37 cellular contexts compared by ENCODE assay signal in genomic region chr20:22958390-22958789, GRCh38.
"Had no signal": no experiment of that assay in that cellular context is flagged by ENCODE, and none has a peak within 500 bp of the region (broad histone marks: within the 10 kb centered on the region; RNA-seq: fewer than 3 reads in every experiment).

No MANE protein-coding gene starts in this region.

- DNase-seq: activated CD4-positive, alpha-beta memory T cell treated with anti-CD3 and anti-CD28 coated beads, Interleukin-2, amount 10 ng/mL, durations not matched to agents 7 days and 5 days; activated CD4-positive, alpha-beta T cell treated with anti-CD3 and anti-CD28 coated beads for 1 hour; activated CD4-positive, alpha-beta T cell treated with anti-CD3 and anti-CD28 coated beads for 36 hours; activated CD4-positive, alpha-beta T cell treated with anti-CD3 and anti-CD28 coated beads for 48 hours; activated CD4-positive, alpha-beta T cell treated with anti-CD3 and anti-CD28 coated beads, Interleukin-2, amount 10 ng/mL, durations not matched to agents 7 days and 5 days; activated CD4-positive, alpha-beta T cell treated with anti-CD3 and anti-CD28 coated beads, Interleukin-2, amount 50 U/mL, for 48 hours; activated CD4-positive, CD25-positive, alpha-beta regulatory T cell; activated CD8-positive, alpha-beta memory T cell treated with anti-CD3 and anti-CD28 coated beads for 24 hours; activated CD8-positive, alpha-beta memory T cell treated with anti-CD3 and anti-CD28 coated beads, Interleukin-2, amount 10 ng/mL, durations not matched to agents 7 days and 5 days; activated CD8-positive, alpha-beta memory T cell treated with anti-CD3 and anti-CD28 coated beads, Interleukin-2, amount 50 U/mL, for 48 hours; activated CD8-positive, alpha-beta T cell treated with anti-CD3 and anti-CD28 coated beads, Interleukin-2, amount 10 ng/mL, durations not matched to agents 7 days and 5 days; activated effector memory CD4-positive, alpha-beta T cell treated with Interleukin-2 at 50 U/mL for 16 hours; activated gamma-delta T cell; activated naive CD4-positive, alpha-beta T cell treated with anti-CD3 and anti-CD28 coated beads, Interleukin-2, amount 10 ng/mL, durations not matched to agents 7 days and 5 days; activated naive CD4-positive, alpha-beta T cell treated with Interleukin-2 at 50 U/mL for 16 hours; activated naive CD8-positive, alpha-beta T cell treated with anti-CD3 and anti-CD28 coated beads, Interleukin-2, amount 10 ng/mL, durations not matched to agents 7 days and 5 days; activated naive CD8-positive, alpha-beta T cell treated with anti-CD3 and anti-CD28 coated beads, Interleukin-2, amount 50 U/mL, for 24 hours; activated T-cell treated with anti-CD3 and anti-CD28 coated beads, Interleukin-2, amount 50 U/mL, for 24 hours; activated T-cell treated with anti-CD3 and anti-CD28 coated beads, Interleukin-2, amount 50 U/mL, for 48 hours; amygdala; anterior cingulate cortex; caudate nucleus; cerebellar nuclear complex; T-helper 2 cell; T-helper 9 cell; WERI-Rb-1 had no signal

- H3K27me3 ChIP-seq: ascending aorta had no signal

- H3K27me3 Mint-ChIP-seq: activated CD4-positive, alpha-beta memory T cell treated with anti-CD3 and anti-CD28 coated beads, Interleukin-2, amount 10 ng/mL, durations not matched to agents 7 days and 5 days; activated CD4-positive, alpha-beta T cell treated with anti-CD3 and anti-CD28 coated beads for 36 hours; activated CD4-positive, alpha-beta T cell treated with anti-CD3 and anti-CD28 coated beads, Interleukin-2, amount 10 ng/mL, durations not matched to agents 7 days and 5 days; activated naive CD4-positive, alpha-beta T cell treated with anti-CD3 and anti-CD28 coated beads, Interleukin-2, amount 10 ng/mL, durations not matched to agents 7 days and 5 days; activated naive CD4-positive, alpha-beta T cell treated with anti-CD3 and anti-CD28 coated beads, Interleukin-2, amount 50 U/mL, for 24 hours; activated naive CD8-positive, alpha-beta T cell treated with anti-CD3 and anti-CD28 coated beads, Interleukin-2, amount 10 ng/mL, durations not matched to agents 7 days and 5 days; activated naive CD8-positive, alpha-beta T cell treated with anti-CD3 and anti-CD28 coated beads, Interleukin-2, amount 50 U/mL, for 24 hours; activated T-cell treated with anti-CD3 and anti-CD28 coated beads, Interleukin-2, amount 50 U/mL, for 24 hours; central memory CD8-positive, alpha-beta T cell had no signal

- H3K4me3 Mint-ChIP-seq: activated CD4-positive, alpha-beta memory T cell treated with anti-CD3 and anti-CD28 coated beads, Interleukin-2, amount 10 ng/mL, durations not matched to agents 7 days and 5 days; activated CD4-positive, alpha-beta T cell treated with anti-CD3 and anti-CD28 coated beads for 36 hours; activated CD4-positive, alpha-beta T cell treated with anti-CD3 and anti-CD28 coated beads, Interleukin-2, amount 10 ng/mL, durations not matched to agents 7 days and 5 days; activated CD8-positive, alpha-beta memory T cell treated with anti-CD3 and anti-CD28 coated beads, Interleukin-2, amount 10 ng/mL, durations not matched to agents 7 days and 5 days; activated CD8-positive, alpha-beta T cell treated with anti-CD3 and anti-CD28 coated beads, Interleukin-2, amount 10 ng/mL, durations not matched to agents 7 days and 5 days; activated naive CD4-positive, alpha-beta T cell treated with anti-CD3 and anti-CD28 coated beads, Interleukin-2, amount 10 ng/mL, durations not matched to agents 7 days and 5 days; activated naive CD4-positive, alpha-beta T cell treated with anti-CD3 and anti-CD28 coated beads, Interleukin-2, amount 50 U/mL, for 24 hours; activated naive CD8-positive, alpha-beta T cell; activated naive CD8-positive, alpha-beta T cell treated with anti-CD3 and anti-CD28 coated beads, Interleukin-2, amount 10 ng/mL, durations not matched to agents 7 days and 5 days; activated naive CD8-positive, alpha-beta T cell treated with anti-CD3 and anti-CD28 coated beads, Interleukin-2, amount 50 U/mL, for 24 hours; activated T-cell treated with anti-CD3 and anti-CD28 coated beads, Interleukin-2, amount 50 U/mL, for 24 hours; brain; central memory CD8-positive, alpha-beta T cell; T-helper 1 cell treated with Interleukin-12 subunit alpha and Interleukin-12 subunit beta and Interleukin-4 antibody, amounts not matched to agents 30 μg/mL and 1 μg/mL, for 36 hours; T-helper 2 cell treated with Interferon-gamma antibody and Interleukin-4, amounts not matched to agents 5 μg/mL and 100 μg/mL, for 36 hours; WTC11 had no signal

- H3K36me3 Mint-ChIP-seq: activated CD8-positive, alpha-beta memory T cell treated with anti-CD3 and anti-CD28 coated beads, Interleukin-2, amount 10 ng/mL, durations not matched to agents 7 days and 5 days; activated naive CD4-positive, alpha-beta T cell treated with anti-CD3 and anti-CD28 coated beads, Interleukin-2, amount 10 ng/mL, durations not matched to agents 7 days and 5 days; activated naive CD4-positive, alpha-beta T cell treated with anti-CD3 and anti-CD28 coated beads, Interleukin-2, amount 50 U/mL, for 24 hours; activated naive CD8-positive, alpha-beta T cell; activated naive CD8-positive, alpha-beta T cell treated with anti-CD3 and anti-CD28 coated beads, Interleukin-2, amount 10 ng/mL, durations not matched to agents 7 days and 5 days; brain; WTC11 had no signal

- H3K4me3 ChIP-seq: ascending aorta, cardiac muscle cell had no signal

- H3K27ac Mint-ChIP-seq: activated CD4-positive, alpha-beta memory T cell treated with anti-CD3 and anti-CD28 coated beads, Interleukin-2, amount 10 ng/mL, durations not matched to agents 7 days and 5 days; activated CD4-positive, alpha-beta T cell treated with anti-CD3 and anti-CD28 coated beads for 36 hours; activated CD4-positive, alpha-beta T cell treated with anti-CD3 and anti-CD28 coated beads, Interleukin-2, amount 10 ng/mL, durations not matched to agents 7 days and 5 days; activated CD8-positive, alpha-beta memory T cell treated with anti-CD3 and anti-CD28 coated beads, Interleukin-2, amount 10 ng/mL, durations not matched to agents 7 days and 5 days; activated CD8-positive, alpha-beta T cell treated with anti-CD3 and anti-CD28 coated beads, Interleukin-2, amount 10 ng/mL, durations not matched to agents 7 days and 5 days; activated naive CD4-positive, alpha-beta T cell treated with anti-CD3 and anti-CD28 coated beads, Interleukin-2, amount 10 ng/mL, durations not matched to agents 7 days and 5 days; activated naive CD4-positive, alpha-beta T cell treated with anti-CD3 and anti-CD28 coated beads, Interleukin-2, amount 50 U/mL, for 24 hours; activated naive CD8-positive, alpha-beta T cell; activated naive CD8-positive, alpha-beta T cell treated with anti-CD3 and anti-CD28 coated beads, Interleukin-2, amount 10 ng/mL, durations not matched to agents 7 days and 5 days; activated naive CD8-positive, alpha-beta T cell treated with anti-CD3 and anti-CD28 coated beads, Interleukin-2, amount 50 U/mL, for 24 hours; activated T-cell treated with anti-CD3 and anti-CD28 coated beads, Interleukin-2, amount 50 U/mL, for 24 hours; activated T-helper 2 cell treated with anti-CD3 and anti-CD28 coated beads, Interferon-gamma antibody, Interleukin-2, Interleukin-4, amounts not matched to agents 10 μg/mL and 5 μg/mL and 100 μg/mL, durations not matched to agents 14 hours and 24 hours and 36 hours; brain; T-helper 1 cell treated with Interleukin-12 subunit alpha and Interleukin-12 subunit beta and Interleukin-4 antibody, amounts not matched to agents 30 μg/mL and 1 μg/mL, for 36 hours; T-helper 2 cell treated with Interferon-gamma antibody and Interleukin-4, amounts not matched to agents 5 μg/mL and 100 μg/mL, for 36 hours; WTC11 had no signal

- H3K4me1 ChIP-seq: ascending aorta had no signal

- H3K9me3 ChIP-seq: ascending aorta had no signal

- H3K27ac ChIP-seq: ascending aorta, cardiac muscle cell, WERI-Rb-1 had no signal

- H3K36me3 ChIP-seq: ascending aorta, cardiac muscle cell, WERI-Rb-1 had no signal

- ATAC-seq: activated CD4-positive, alpha-beta T cell treated with anti-CD3 and anti-CD28 coated beads for 36 hours; activated CD4-positive, CD25-positive, alpha-beta regulatory T cell treated with anti-CD3 and anti-CD28 coated beads, Interleukin-2, amount 50 U/mL, for 24 hours; activated CD8-positive, alpha-beta memory T cell treated with anti-CD3 and anti-CD28 coated beads, Interleukin-2, amount 10 ng/mL, durations not matched to agents 7 days and 5 days; activated CD8-positive, alpha-beta T cell treated with anti-CD3 and anti-CD28 coated beads, Interleukin-2, amount 10 ng/mL, durations not matched to agents 7 days and 5 days; activated naive CD8-positive, alpha-beta T cell treated with anti-CD3 and anti-CD28 coated beads, Interleukin-2, amount 50 U/mL, for 24 hours; WTC11 had no signal

- H3K4me1 Mint-ChIP-seq: activated CD4-positive, alpha-beta memory T cell treated with anti-CD3 and anti-CD28 coated beads, Interleukin-2, amount 10 ng/mL, durations not matched to agents 7 days and 5 days; activated CD4-positive, alpha-beta T cell treated with anti-CD3 and anti-CD28 coated beads for 36 hours; activated CD4-positive, alpha-beta T cell treated with anti-CD3 and anti-CD28 coated beads, Interleukin-2, amount 10 ng/mL, durations not matched to agents 7 days and 5 days; activated CD8-positive, alpha-beta memory T cell treated with anti-CD3 and anti-CD28 coated beads, Interleukin-2, amount 10 ng/mL, durations not matched to agents 7 days and 5 days; activated naive CD4-positive, alpha-beta T cell treated with anti-CD3 and anti-CD28 coated beads, Interleukin-2, amount 10 ng/mL, durations not matched to agents 7 days and 5 days; activated naive CD4-positive, alpha-beta T cell treated with anti-CD3 and anti-CD28 coated beads, Interleukin-2, amount 50 U/mL, for 24 hours; activated naive CD8-positive, alpha-beta T cell treated with anti-CD3 and anti-CD28 coated beads, Interleukin-2, amount 10 ng/mL, durations not matched to agents 7 days and 5 days; activated naive CD8-positive, alpha-beta T cell treated with anti-CD3 and anti-CD28 coated beads, Interleukin-2, amount 50 U/mL, for 24 hours; brain; central memory CD8-positive, alpha-beta T cell had no signal

- H3K9me3 Mint-ChIP-seq: activated CD4-positive, alpha-beta memory T cell treated with anti-CD3 and anti-CD28 coated beads, Interleukin-2, amount 10 ng/mL, durations not matched to agents 7 days and 5 days; activated CD4-positive, alpha-beta T cell treated with anti-CD3 and anti-CD28 coated beads, Interleukin-2, amount 10 ng/mL, durations not matched to agents 7 days and 5 days; activated naive CD4-positive, alpha-beta T cell treated with anti-CD3 and anti-CD28 coated beads, Interleukin-2, amount 50 U/mL, for 24 hours; activated T-helper 2 cell treated with anti-CD3 and anti-CD28 coated beads, Interferon-gamma antibody, Interleukin-2, Interleukin-4, amounts not matched to agents 10 μg/mL and 5 μg/mL and 100 μg/mL, durations not matched to agents 14 hours and 24 hours and 36 hours; brain; central memory CD8-positive, alpha-beta T cell; T-helper 1 cell treated with Interleukin-12 subunit alpha and Interleukin-12 subunit beta and Interleukin-4 antibody, amounts not matched to agents 30 μg/mL and 1 μg/mL, for 36 hours; T-helper 2 cell treated with Interferon-gamma antibody and Interleukin-4, amounts not matched to agents 5 μg/mL and 100 μg/mL, for 36 hours had no signal
